31 cellular contexts compared by ENCODE assay signal in genomic region chr3:85960793-85961192, GRCh38.
"Had no signal": no experiment of that assay in that cellular context is flagged by ENCODE, and none has a peak within 500 bp of the region (broad histone marks: within the 10 kb centered on the region; RNA-seq: fewer than 3 reads in every experiment).

No MANE protein-coding gene starts in this region.

- H3K9me3 ChIP-seq: adrenal gland, body of pancreas, colonic mucosa, gastrocnemius medialis had no signal

- H3K9me3 Mint-ChIP-seq: activated naive CD4-positive, alpha-beta T cell treated with anti-CD3 and anti-CD28 coated beads, Interleukin-2, amount 50 U/mL, for 24 hours; activated naive CD8-positive, alpha-beta T cell treated with anti-CD3 and anti-CD28 coated beads for 36 hours; activated naive CD8-positive, alpha-beta T cell treated with anti-CD3 and anti-CD28 coated beads, Interleukin-2, amount 50 U/mL, for 24 hours; activated T-cell treated with anti-CD3 and anti-CD28 coated beads, Interleukin-2, amount 50 U/mL, for 4 hours had no signal

- H3K36me3 Mint-ChIP-seq: activated naive CD4-positive, alpha-beta T cell treated with anti-CD3 and anti-CD28 coated beads, Interleukin-2, amount 50 U/mL, for 24 hours; activated naive CD8-positive, alpha-beta T cell treated with anti-CD3 and anti-CD28 coated beads for 36 hours had no signal

- H3K27ac ChIP-seq: adrenal gland, body of pancreas, colonic mucosa, dorsolateral prefrontal cortex, gastrocnemius medialis, heart left ventricle, VCaP had no signal

- H3K27ac Mint-ChIP-seq: activated B cell treated with CpG ODN at 0.5 μM for 24 hours; activated CD8-positive, alpha-beta T cell treated with anti-CD3 and anti-CD28 coated beads for 36 hours; activated naive CD4-positive, alpha-beta T cell treated with anti-CD3 and anti-CD28 coated beads, Interleukin-2, amount 50 U/mL, for 24 hours; activated naive CD8-positive, alpha-beta T cell treated with anti-CD3 and anti-CD28 coated beads for 36 hours; activated naive CD8-positive, alpha-beta T cell treated with anti-CD3 and anti-CD28 coated beads, Interleukin-2, amount 50 U/mL, for 24 hours; activated T-helper 17 cell treated with anti-CD3 and anti-CD28 coated beads, Interleukin-2, amount 50 U/mL, for 72 hours; endodermal cell had no signal

- H3K4me1 ChIP-seq: adrenal gland, body of pancreas, colonic mucosa, gastrocnemius medialis, heart left ventricle had no signal

- H3K4me3 Mint-ChIP-seq: activated B cell treated with CpG ODN at 0.5 μM for 24 hours; activated CD8-positive, alpha-beta T cell treated with anti-CD3 and anti-CD28 coated beads for 36 hours; activated naive CD4-positive, alpha-beta T cell treated with anti-CD3 and anti-CD28 coated beads, Interleukin-2, amount 50 U/mL, for 24 hours; activated naive CD8-positive, alpha-beta T cell treated with anti-CD3 and anti-CD28 coated beads for 36 hours; activated naive CD8-positive, alpha-beta T cell treated with anti-CD3 and anti-CD28 coated beads, Interleukin-2, amount 50 U/mL, for 24 hours; activated T-cell treated with anti-CD3 and anti-CD28 coated beads, Interleukin-2, amount 50 U/mL, for 4 hours; activated T-helper 17 cell treated with anti-CD3 and anti-CD28 coated beads, Interleukin-2, amount 50 U/mL, for 72 hours; endodermal cell had no signal

- H3K27me3 Mint-ChIP-seq: activated B cell treated with CpG ODN at 0.5 μM for 24 hours; activated CD8-positive, alpha-beta T cell treated with anti-CD3 and anti-CD28 coated beads for 36 hours; activated naive CD4-positive, alpha-beta T cell treated with anti-CD3 and anti-CD28 coated beads, Interleukin-2, amount 50 U/mL, for 24 hours; activated naive CD8-positive, alpha-beta T cell treated with anti-CD3 and anti-CD28 coated beads for 36 hours; activated naive CD8-positive, alpha-beta T cell treated with anti-CD3 and anti-CD28 coated beads, Interleukin-2, amount 50 U/mL, for 24 hours; activated T-helper 17 cell treated with anti-CD3 and anti-CD28 coated beads, Interleukin-2, amount 50 U/mL, for 72 hours had no signal

- H3K4me1 Mint-ChIP-seq: activated B cell treated with CpG ODN at 0.5 μM for 24 hours; activated naive CD4-positive, alpha-beta T cell treated with anti-CD3 and anti-CD28 coated beads, Interleukin-2, amount 50 U/mL, for 24 hours; activated naive CD8-positive, alpha-beta T cell treated with anti-CD3 and anti-CD28 coated beads for 36 hours; activated naive CD8-positive, alpha-beta T cell treated with anti-CD3 and anti-CD28 coated beads, Interleukin-2, amount 50 U/mL, for 24 hours; activated T-helper 17 cell treated with anti-CD3 and anti-CD28 coated beads, Interleukin-2, amount 50 U/mL, for 72 hours had no signal

- ATAC-seq: activated CD4-positive, CD25-positive, alpha-beta regulatory T cell treated with anti-CD3 and anti-CD28 coated beads, Interleukin-2, amount 50 U/mL, for 24 hours; activated CD8-positive, alpha-beta T cell treated with anti-CD3 and anti-CD28 coated beads for 36 hours; activated naive CD8-positive, alpha-beta T cell treated with anti-CD3 and anti-CD28 coated beads, Interleukin-2, amount 50 U/mL, for 24 hours; activated T-cell treated with anti-CD3 and anti-CD28 coated beads, Interleukin-2, amount 50 U/mL, for 4 hours; activated T-helper 17 cell treated with anti-CD3 and anti-CD28 coated beads, Interleukin-2, amount 50 U/mL, for 72 hours; body of pancreas; esophagus mucosa; gastrocnemius medialis; heart left ventricle had no signal

- H3K27me3 ChIP-seq: adrenal gland, body of pancreas, colonic mucosa, dorsolateral prefrontal cortex, gastrocnemius medialis, heart left ventricle had no signal

- H3K4me3 ChIP-seq: adrenal gland, body of pancreas, colonic mucosa, dorsolateral prefrontal cortex, gastrocnemius medialis, heart left ventricle had no signal

- DNase-seq: activated B cell treated with CpG ODN at 0.5 μM for 24 hours; activated CD4-positive, alpha-beta T cell treated with anti-CD3 and anti-CD28 coated beads for 48 hours; activated CD4-positive, alpha-beta T cell treated with anti-CD3 and anti-CD28 coated beads, Interleukin-2, amount 50 U/mL, for 1 hour; activated CD4-positive, alpha-beta T cell treated with anti-CD3 and anti-CD28 coated beads, Interleukin-2, amount 50 U/mL, for 48 hours; activated CD8-positive, alpha-beta memory T cell treated with anti-CD3 and anti-CD28 coated beads for 24 hours; activated CD8-positive, alpha-beta T cell treated with anti-CD3 and anti-CD28 coated beads for 36 hours; activated effector memory CD4-positive, alpha-beta T cell treated with Interleukin-2 at 50 U/mL for 16 hours; activated gamma-delta T cell treated with Interleukin-2 at 50 U/mL for 16 hours; activated naive CD4-positive, alpha-beta T cell treated with Interleukin-2 at 50 U/mL for 16 hours; activated naive CD8-positive, alpha-beta T cell treated with anti-CD3 and anti-CD28 coated beads for 36 hours; activated naive CD8-positive, alpha-beta T cell treated with anti-CD3 and anti-CD28 coated beads, Interleukin-2, amount 50 U/mL, for 24 hours; activated T-cell treated with anti-CD3 and anti-CD28 coated beads, Interleukin-2, amount 50 U/mL, for 4 hours; adrenal gland; amygdala; aorta; body of pancreas; caudate nucleus; colonic mucosa; dorsolateral prefrontal cortex; effector memory CD4-positive, alpha-beta T cell; endodermal cell; foreskin fibroblast; gastrocnemius medialis; glutamatergic neuron; heart left ventricle; T-helper 2 cell had no signal

- H3K36me3 ChIP-seq: adrenal gland, colonic mucosa, gastrocnemius medialis, heart left ventricle had no signal
